ENCODE assay signal across 10 cellular contexts in the genomic region with DNA sequence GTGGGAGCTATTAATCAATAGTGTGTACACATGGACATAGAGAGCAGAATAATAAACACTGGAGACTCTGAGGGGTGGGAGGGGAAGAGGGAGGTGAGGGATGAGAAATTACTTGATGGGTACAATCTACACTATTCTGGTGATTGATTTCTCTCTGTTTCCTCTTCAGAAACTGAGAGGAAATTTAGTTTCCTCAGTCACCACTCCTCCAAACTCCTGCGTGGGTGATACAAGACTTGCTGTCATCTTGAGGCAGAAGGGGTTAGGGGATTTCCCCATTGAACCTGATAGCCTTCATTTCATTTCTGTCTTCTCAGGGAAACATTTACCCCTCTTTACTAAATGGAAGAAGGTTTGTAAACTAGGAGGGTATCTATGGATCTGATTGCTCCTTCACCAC.
DNase-seq lines count a peak whose midpoint lies in the region; ATAC-seq and TF ChIP-seq lines count a peak whose summit lies in the region.
"Had no signal": no experiment of that assay in that cellular context is flagged by ENCODE, and none has a peak within 500 bp of the region (broad histone marks: within the 10 kb centered on the region; RNA-seq: fewer than 3 reads in every experiment).

No MANE protein-coding gene starts in this region.

- CTCF ChIA-PET in activated B cell treated with CpG ODN at 0.5 μM for 24 hours (lab: Charles Lee): no interaction called here

- POLR2A ChIA-PET in activated B cell treated with CpG ODN at 0.5 μM for 24 hours (lab: Charles Lee): interaction anchor here (2.1 kb wide), 1 partner anchor 21 kb away, joined by 13 read pairs; no protein-coding TSS in a partner anchor

- no peak for TF ChIP-seq CTCF in activated B cell treated with CpG ODN at 0.5 μM for 24 hours (IDR thresholded peaks at IDR 0.05)

- no peaks in the 10 kb centered on the region for H3K36me3 Mint-ChIP-seq in activated B cell treated with CpG ODN at 0.5 μM for 24 hours (ENCODE audit: low read depth)

- peak overlapping the region; percentile 41 for H3K4me3 Mint-ChIP-seq in activated B cell treated with CpG ODN at 0.5 μM for 24 hours

- H3K4me1 Mint-ChIP-seq in activated B cell treated with CpG ODN at 0.5 μM for 24 hours: peaks cover 32% of the 10 kb centered on the region

- ATAC-seq in GM18870 (IDR thresholded peaks at IDR 0.05; ENCODE audit: unreplicated experiment): peak; percentile 74
- ATAC-seq in HG02642 (IDR thresholded peaks at IDR 0.05; ENCODE audit: poor library complexity, unreplicated experiment): peak; percentile 85
- peak; percentile 90 for ATAC-seq in activated B cell treated with CpG ODN at 0.5 μM for 24 hours (ENCODE audit: low read depth)

- no peaks in the 10 kb centered on the region for H3K9me3 Mint-ChIP-seq in activated B cell treated with CpG ODN at 0.5 μM for 24 hours

- no peaks in the 10 kb centered on the region for H3K27me3 Mint-ChIP-seq in activated B cell treated with CpG ODN at 0.5 μM for 24 hours

- peak overlapping the region; percentile 75 for H3K27ac Mint-ChIP-seq in activated B cell treated with CpG ODN at 0.5 μM for 24 hours

- DNase-seq in activated B cell treated with CpG ODN at 0.5 μM for 24 hours (no peak), KG1 (lab: John Stamatoyannopoulos, UW) (no peak), activated gamma-delta T cell (lab: John Stamatoyannopoulos, UW) (no peak), SKM-1 treated with dmso at 0.1 percent for 144 hours (lab: John Stamatoyannopoulos, UW; ENCODE audit: unreplicated experiment) (no peak)
- peak; percentile 15 for DNase-seq in stimulated activated CD8-positive, alpha-beta memory T cell treated with anti-CD3 and anti-CD28 coated beads, Interleukin-12 subunit alpha, Interleukin-12 subunit beta, amount 100 ng/mL, for 24 hours (ENCODE audit: extremely low read depth)
- DNase-seq: mammary epithelial cell, Peyer's patch, small intestine had no signal

- intact Hi-C loops in activated B cell treated with CpG ODN at 0.5 μM for 24 hours (cut with micrococcal nuclease): loop anchor here (1.0 to 2.0 kb wide), 3 partner anchors 21 to 42 kb away; no protein-coding TSS in a partner anchor
